ENCODE assay signal across 8 cellular contexts in the genomic region with DNA sequence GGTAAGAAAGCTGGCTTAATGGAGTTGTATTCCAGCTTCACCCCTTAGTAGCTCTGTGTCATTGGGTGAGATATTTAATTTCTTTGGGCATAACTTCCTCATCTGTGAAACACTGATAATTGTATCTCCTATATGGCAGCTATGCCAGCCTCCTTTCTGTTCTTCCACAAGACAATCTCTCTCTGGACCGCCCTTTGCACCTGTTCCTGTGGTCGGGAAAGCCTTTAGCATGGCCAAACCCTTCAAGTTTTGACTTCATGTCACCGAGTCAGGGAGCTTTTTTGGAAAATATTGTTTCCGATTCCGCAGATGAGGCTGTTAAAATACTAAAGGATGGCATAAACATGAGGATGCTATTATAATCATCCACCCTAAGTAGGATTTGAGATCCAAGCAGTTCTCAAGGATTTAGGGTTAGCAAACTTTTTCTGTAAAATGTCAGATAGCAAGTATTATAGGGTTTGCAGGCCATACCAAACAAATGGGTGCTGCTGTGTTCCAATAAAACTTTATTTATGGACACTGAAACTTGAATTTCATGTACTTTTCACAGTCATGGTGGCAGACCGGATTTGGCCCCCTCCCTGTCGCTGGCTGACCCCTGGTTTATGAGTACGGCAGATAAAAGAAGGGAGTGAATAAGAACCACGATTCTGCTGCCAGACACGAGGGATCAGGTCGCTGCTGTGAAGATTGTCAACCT. TPM values are rescaled to one million over a fixed set of nuclear protein-coding genes. Genes with fewer than 3 reads are reported as not detected.
DNase-seq lines count a peak whose midpoint lies in the region; ATAC-seq and TF ChIP-seq lines count a peak whose summit lies in the region.

No MANE protein-coding gene starts in this region.

- BruUV-seq in PC-9 (replicated peaks; lab: Mats Ljungman, UMichigan): no TSS peak

- TF ChIP-seq CTCF in PC-9 (conservative IDR thresholded peaks at IDR 0.05) (no peak), endodermal cell (conservative IDR thresholded peaks at IDR 0.05) (no peak), neutrophil (IDR thresholded peaks at IDR 0.05) (no peak)

- POLR2A ChIA-PET in CD4-positive, alpha-beta memory T cell (lab: Charles Lee; ENCODE audit: partially characterized antibody): interaction anchor here (0.5 to 4.4 kb wide), 16 partner anchors 10 to 424 kb away, joined by 3 to 96 read pairs (median 11); a partner anchor contains a TSS
- POLR2A ChIA-PET in PC-9 (lab: Charles Lee; ENCODE audit: unreplicated experiment) (interaction anchor here (0.6 to 1.1 kb wide), 2 partner anchors 9 to 95 kb away, joined by 4 to 7 read pairs; a partner anchor contains a TSS), HEK293T (lab: Yijun Ruan, JAX) (interaction anchor here (2.0 to 3.7 kb wide), 2 partner anchors 95 to 138 kb away, joined by 6 to 33 read pairs; a partner anchor contains a TSS)

- DNase-seq in CD4-positive, alpha-beta memory T cell: no peak
- DNase-seq in PC-9: no peak
- no peak for DNase-seq in endodermal cell
- no peak for DNase-seq in effector CD8-positive, alpha-beta T cell (lab: John Stamatoyannopoulos, UW)
- no peak for DNase-seq in T-helper 9 cell
- DNase-seq in HEK293T (ENCODE audit: extremely low spot score): no peak

- no peaks in the 10 kb centered on the region for H3K36me3 ChIP-seq in CD4-positive, alpha-beta memory T cell (ENCODE audit: insufficient read depth, low read length)
- H3K36me3 ChIP-seq in PC-9 (ENCODE audit: low read depth): no peaks in the 10 kb centered on the region
- peaks cover 17% of the 10 kb centered on the region for H3K36me3 ChIP-seq in endodermal cell (ENCODE audit: control insufficient read depth, insufficient read depth, low read length)
- H3K36me3 ChIP-seq in neutrophil: no peaks in the 10 kb centered on the region

- peaks cover 21% of the 10 kb centered on the region for H3F3A ChIP-seq in PC-9 (ENCODE audit: insufficient read depth, low read depth)

- peak overlapping the region; percentile 95 to 99 (median 98) for H3K27ac Mint-ChIP-seq in CD4-positive, alpha-beta memory T cell
- peak overlapping the region; percentile 81 for H3K27ac Mint-ChIP-seq in endodermal cell

- 64 to 75% methylated on average over 8 to 11 of the region's 11 CpGs for WGBS in endodermal cell (ENCODE audit: insufficient coverage in 1 of 2, insufficient read length in 1 of 2), 2 experiments

- H3K4me1 Mint-ChIP-seq in CD4-positive, alpha-beta memory T cell: peaks cover 43 to 71% (median 52%) of the 10 kb centered on the region in 4 donors
- H3K4me1 Mint-ChIP-seq in endodermal cell: peaks cover 19% of the 10 kb centered on the region

- H3K27me3 ChIP-seq in CD4-positive, alpha-beta memory T cell (ENCODE audit: insufficient read depth, low read length): no peaks in the 10 kb centered on the region
- H3K27me3 ChIP-seq in PC-9 (ENCODE audit: insufficient read depth, low read depth) (no peaks in the 10 kb centered on the region), endodermal cell (ENCODE audit: control insufficient read depth, insufficient read depth, low read length, poor library complexity, severe bottlenecking) (peaks cover 17% of the 10 kb centered on the region), neutrophil (peaks cover 4% of the 10 kb centered on the region)

- no peak for ATAC-seq in HG03378 (IDR thresholded peaks at IDR 0.05; ENCODE audit: unreplicated experiment)

- H3K4me3 Mint-ChIP-seq in CD4-positive, alpha-beta memory T cell: peak overlapping the region; percentile 82 to 88 (median 86)
- peak overlapping the region; percentile 86 for H3K4me3 Mint-ChIP-seq in endodermal cell

- peak overlapping the region; percentile 95 for H3K27ac ChIP-seq in CD4-positive, alpha-beta memory T cell (ENCODE audit: low read depth, low read length)
- peak overlapping the region; percentile 58; the same call in 1 of the 2 replicates for H3K27ac ChIP-seq in PC-9
- H3K27ac ChIP-seq in endodermal cell (ENCODE audit: low read depth, low read length): peak overlapping the region; percentile 16
- peak overlapping the region; percentile 94 for H3K27ac ChIP-seq in neutrophil

- H3K9me3 ChIP-seq in CD4-positive, alpha-beta memory T cell (ENCODE audit: control insufficient read depth in 1 of 2, low read length in 2 of 2): no peaks in the 10 kb centered on the region
- H3K9me3 ChIP-seq in PC-9 (ENCODE audit: insufficient read depth, low read depth): no peaks in the 10 kb centered on the region
- peaks cover 10% of the 10 kb centered on the region for H3K9me3 ChIP-seq in endodermal cell (ENCODE audit: control insufficient read depth, low read length)
- H3K9me3 ChIP-seq in neutrophil: no peaks in the 10 kb centered on the region

- peak overlapping the region in 1 of 2 donors; percentile 78 for H3K4me3 ChIP-seq in CD4-positive, alpha-beta memory T cell (ENCODE audit: low read length in 2 of 2)
- H3K4me3 ChIP-seq in PC-9: peak overlapping the region; percentile 84; the same call in 1 of the 2 replicates
- H3K4me3 ChIP-seq in endodermal cell (ENCODE audit: low read length): peak overlapping the region; percentile 62
- H3K4me3 ChIP-seq in neutrophil (ENCODE audit: low read depth in 1 of 2, low read length in 1 of 2): peak overlapping the region; percentile 80 to 82

- H4K20me1 ChIP-seq in PC-9 (ENCODE audit: insufficient read depth): peaks cover 16% of the 10 kb centered on the region; the same call in 1 of the 2 replicates

- H3K79me2 ChIP-seq in PC-9 (ENCODE audit: low read depth): peaks cover 38% of the 10 kb centered on the region

- no peaks in the 10 kb centered on the region for H3K9me3 Mint-ChIP-seq in CD4-positive, alpha-beta memory T cell
- no peaks in the 10 kb centered on the region for H3K9me3 Mint-ChIP-seq in endodermal cell

- intact Hi-C loops in CD4-positive, alpha-beta memory T cell (cut with micrococcal nuclease): loop anchor here (1.0 to 2.0 kb wide), 6 partner anchors 13 to 249 kb away; no protein-coding TSS in a partner anchor
- intact Hi-C loops in PC-9 (cut with micrococcal nuclease; ENCODE audit: unreplicated experiment): loop anchor here (1.0 kb wide), 1 partner anchor 96 kb away; no protein-coding TSS in a partner anchor

- no peaks in the 10 kb centered on the region for H3K27me3 Mint-ChIP-seq in CD4-positive, alpha-beta memory T cell
- peaks cover 25% of the 10 kb centered on the region for H3K27me3 Mint-ChIP-seq in endodermal cell (ENCODE audit: insufficient read depth)

- H3K4me2 ChIP-seq in PC-9: peak overlapping the region; percentile 82

- H3K9me2 ChIP-seq in PC-9 (ENCODE audit: insufficient read depth): no peaks in the 10 kb centered on the region

- H3K36me3 Mint-ChIP-seq in CD4-positive, alpha-beta memory T cell: peaks cover 6 to 20% of the 10 kb centered on the region in 2 donors
- H3K36me3 Mint-ChIP-seq in endodermal cell (ENCODE audit: low read depth): peaks cover 8% of the 10 kb centered on the region

- peak overlapping the region; percentile 92 for H2AFZ ChIP-seq in PC-9

- CTCF ChIA-PET in CD4-positive, alpha-beta memory T cell (lab: Charles Lee; ENCODE audit: partially characterized antibody): interaction anchor here (0.7 to 5.9 kb wide), 14 partner anchors 13 to 471 kb away, joined by 3 to 93 read pairs (median 4); a partner anchor contains a TSS
- CTCF ChIA-PET in PC-9 (lab: Charles Lee): interaction anchor here (0.6 kb wide), 1 partner anchor 55 kb away, joined by 8 read pairs; no protein-coding TSS in a partner anchor
- CTCF ChIA-PET in HEK293T (lab: Yijun Ruan, JAX): interaction anchor here (1.2 kb wide), 1 partner anchor 21 kb away, joined by 3 read pairs; no protein-coding TSS in a partner anchor

- H3K9ac ChIP-seq in endodermal cell (ENCODE audit: extremely low read depth, low read length, poor library complexity, severe bottlenecking): peak overlapping the region; percentile 91

- H3K4me1 ChIP-seq in CD4-positive, alpha-beta memory T cell (ENCODE audit: insufficient read depth, low read length): peaks cover 63% of the 10 kb centered on the region
- H3K4me1 ChIP-seq in PC-9 (replicated peaks; ENCODE audit: insufficient read depth) (peaks cover 15% of the 10 kb centered on the region), endodermal cell (ENCODE audit: control insufficient read depth, insufficient read depth, low read length) (no peaks in the 10 kb centered on the region), neutrophil (ENCODE audit: control insufficient read depth in 1 of 2, insufficient read depth in 1 of 2, low read depth in 1 of 2, low read length in 1 of 2) (peaks cover 15 to 18% of the 10 kb centered on the region in 2 experiments)

TF ChIP-seq in HEK293T, 16 proteins besides CTCF, POLR2A, EP300 and RAD21:
- TF ChIP-seq SP1 (IDR thresholded peaks at IDR 0.05): no peak
- TF ChIP-seq SUZ12 (IDR thresholded peaks at IDR 0.05): no peak
- TF ChIP-seq ARNT (IDR thresholded peaks at IDR 0.05): no peak
- no peak for TF ChIP-seq FOXM1 (IDR thresholded peaks at IDR 0.05; ENCODE audit: borderline replicate concordance)
- no peak for TF ChIP-seq ELF4 (IDR thresholded peaks at IDR 0.05)
- TF ChIP-seq, protein P1, sequence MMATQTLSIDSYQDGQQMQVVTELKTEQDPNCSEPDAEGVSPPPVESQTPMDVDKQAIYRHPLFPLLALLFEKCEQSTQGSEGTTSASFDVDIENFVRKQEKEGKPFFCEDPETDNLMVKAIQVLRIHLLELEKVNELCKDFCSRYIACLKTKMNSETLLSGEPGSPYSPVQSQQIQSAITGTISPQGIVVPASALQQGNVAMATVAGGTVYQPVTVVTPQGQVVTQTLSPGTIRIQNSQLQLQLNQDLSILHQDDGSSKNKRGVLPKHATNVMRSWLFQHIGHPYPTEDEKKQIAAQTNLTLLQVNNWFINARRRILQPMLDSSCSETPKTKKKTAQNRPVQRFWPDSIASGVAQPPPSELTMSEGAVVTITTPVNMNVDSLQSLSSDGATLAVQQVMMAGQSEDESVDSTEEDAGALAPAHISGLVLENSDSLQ (IDR thresholded peaks at IDR 0.05): no peak
- no peak for TF ChIP-seq CTBP1 (IDR thresholded peaks at IDR 0.05; ENCODE audit: borderline replicate concordance)
- TF ChIP-seq LEF1 (IDR thresholded peaks at IDR 0.05; ENCODE audit: borderline replicate concordance): no peak

RNA-seq across cellular contexts. Expression of a gene that starts 0.7 kb away (rescaled TPM):
- 10 to 100 TPM; 73.8 to 78.4 TPM for total RNA-seq in CD4-positive, alpha-beta memory T cell
- 10 to 100 TPM; 70.0 to 98.3 TPM for polyA plus RNA-seq in CD4-positive, alpha-beta memory T cell
- 40.7 and 40.9 TPM in 2 replicates for total RNA-seq in PC-9 (2021)
- total RNA-seq in endodermal cell: 10 to 100 TPM; 46.2 to 49.0 TPM
- 58.5 TPM for polyA plus RNA-seq in endodermal cell (2013, experiment 1 of 2)
- polyA plus RNA-seq in endodermal cell (2013, experiment 2 of 2): 56.3 TPM

Comparison
In these comparisons a context has a peak if more than half of its experiments do, and no peak if none do; other contexts are left out.
1. H3K27ac ChIP-seq: peak in every context shown above with its lines; median percentile 95 in CD4-positive, alpha-beta memory T cell; 94 in neutrophil; 58 in PC-9; 16 in endodermal cell.